Comparison of ENCODE assay signal across 3 cellular contexts in the genomic region with DNA sequence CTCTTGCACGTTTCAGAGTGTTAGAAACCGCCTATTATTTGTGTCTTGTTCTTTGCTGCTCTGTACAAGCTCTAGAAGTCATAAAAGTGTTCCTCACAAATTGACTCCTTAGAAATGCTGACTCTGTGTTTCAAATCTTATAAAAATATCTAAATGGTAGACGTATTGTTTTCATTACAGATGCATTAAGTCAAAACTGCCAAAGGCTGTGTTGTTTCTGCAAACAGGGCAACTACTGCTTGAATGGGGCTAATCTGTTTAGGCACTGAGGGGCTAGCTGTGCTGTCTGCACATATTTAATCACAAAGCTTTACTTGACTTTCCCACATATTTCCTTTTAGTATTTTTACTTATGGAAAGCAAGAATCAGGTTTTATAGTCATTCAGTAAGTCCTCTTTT.
TF ChIP-seq lines count a peak whose summit lies in the region.

No MANE protein-coding gene starts in this region.

TF ChIP-seq in IMR-90, 13 proteins besides CTCF, POLR2A, EP300 and RAD21:
- TF ChIP-seq MAFK (IDR thresholded peaks at IDR 0.05; ENCODE audit: low read depth, low read length) (0 out of 2 replicates have a peak, but pooled peaks have one; percentile 4), RCOR1 (IDR thresholded peaks at IDR 0.05; ENCODE audit: insufficient replicate concordance, low read length) (no peak)

TF ChIP-seq in SK-N-SH, 30 proteins besides CTCF, POLR2A, EP300 and RAD21:
- peak; percentile 71 for TF ChIP-seq FOXJ3 (CRISPR knock-in tag; IDR thresholded peaks at IDR 0.05)
- TF ChIP-seq RCOR1 (IDR thresholded peaks at IDR 0.05; ENCODE audit: low read length): peak; percentile 73; the same call in 1 of the 2 replicates
- peak; percentile 76 for TF ChIP-seq GATA2 (CRISPR knock-in tag; IDR thresholded peaks at IDR 0.05)
- TF ChIP-seq SMC3 (IDR thresholded peaks at IDR 0.05; ENCODE audit: low read depth, low read length): no peak
- peak; percentile 46 for TF ChIP-seq CHD2 (IDR thresholded peaks at IDR 0.05; ENCODE audit: low read length, partially characterized antibody)
- TF ChIP-seq, protein P1, sequence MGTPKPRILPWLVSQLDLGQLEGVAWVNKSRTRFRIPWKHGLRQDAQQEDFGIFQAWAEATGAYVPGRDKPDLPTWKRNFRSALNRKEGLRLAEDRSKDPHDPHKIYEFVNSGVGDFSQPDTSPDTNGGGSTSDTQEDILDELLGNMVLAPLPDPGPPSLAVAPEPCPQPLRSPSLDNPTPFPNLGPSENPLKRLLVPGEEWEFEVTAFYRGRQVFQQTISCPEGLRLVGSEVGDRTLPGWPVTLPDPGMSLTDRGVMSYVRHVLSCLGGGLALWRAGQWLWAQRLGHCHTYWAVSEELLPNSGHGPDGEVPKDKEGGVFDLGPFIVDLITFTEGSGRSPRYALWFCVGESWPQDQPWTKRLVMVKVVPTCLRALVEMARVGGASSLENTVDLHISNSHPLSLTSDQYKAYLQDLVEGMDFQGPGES (IDR thresholded peaks at IDR 0.05; ENCODE audit: low read depth, low read length): no peak

TF ChIP-seq in H1, 55 proteins besides CTCF, POLR2A, EP300 and RAD21:
- TF ChIP-seq SIN3A (conservative IDR thresholded peaks at IDR 0.05 in 1 of 2, IDR thresholded peaks at IDR 0.05 in 1 of 2; ENCODE audit: low read depth in 1 of 2, low read length in 2 of 2) (no peak), CTBP2 (IDR thresholded peaks at IDR 0.05; ENCODE audit: borderline replicate concordance, insufficient read depth, insufficient read length, low read length) (no peak), SP1 (IDR thresholded peaks at IDR 0.05; ENCODE audit: low read depth, low read length) (no peak), BCL11A (IDR thresholded peaks at IDR 0.05; ENCODE audit: low read depth in 2 of 2, low read length in 2 of 2) (no peak), JUN (IDR thresholded peaks at IDR 0.05; ENCODE audit: low read depth, low read length) (no peak), CHD2 (IDR thresholded peaks at IDR 0.05; ENCODE audit: low read length) (no peak), TAF7 (optimal IDR thresholded peaks at IDR 0.05; ENCODE audit: borderline replicate concordance, low read depth, low read length) (no peak), NRF1 (IDR thresholded peaks at IDR 0.05; ENCODE audit: low read depth, low read length) (no peak), MAFK (IDR thresholded peaks at IDR 0.05; ENCODE audit: low read depth, low read length) (no peak), ASH2L (IDR thresholded peaks at IDR 0.05; ENCODE audit: low read length) (no peak), TCF12 (IDR thresholded peaks at IDR 0.05; ENCODE audit: low read depth, low read length) (no peak), SIX5 (IDR thresholded peaks at IDR 0.05; ENCODE audit: low read depth, low read length) (no peak), FOSL1 (IDR thresholded peaks at IDR 0.05; ENCODE audit: insufficient read depth, low read depth, low read length) (no peak), SUZ12 (IDR thresholded peaks at IDR 0.05; ENCODE audit: low read length) (no peak), POLR2AphosphoS5 (IDR thresholded peaks at IDR 0.05; ENCODE audit: low read depth, low read length) (no peak), TEAD4 (IDR thresholded peaks at IDR 0.05; ENCODE audit: low read depth, low read length) (no peak), SRF (IDR thresholded peaks at IDR 0.05; ENCODE audit: low read depth, low read length) (no peak), GTF2F1 (IDR thresholded peaks at IDR 0.05; ENCODE audit: borderline replicate concordance, low read depth, low read length) (no peak), JUND (IDR thresholded peaks at IDR 0.05; ENCODE audit: low read length) (no peak)
- TF ChIP-seq, protein P2, sequence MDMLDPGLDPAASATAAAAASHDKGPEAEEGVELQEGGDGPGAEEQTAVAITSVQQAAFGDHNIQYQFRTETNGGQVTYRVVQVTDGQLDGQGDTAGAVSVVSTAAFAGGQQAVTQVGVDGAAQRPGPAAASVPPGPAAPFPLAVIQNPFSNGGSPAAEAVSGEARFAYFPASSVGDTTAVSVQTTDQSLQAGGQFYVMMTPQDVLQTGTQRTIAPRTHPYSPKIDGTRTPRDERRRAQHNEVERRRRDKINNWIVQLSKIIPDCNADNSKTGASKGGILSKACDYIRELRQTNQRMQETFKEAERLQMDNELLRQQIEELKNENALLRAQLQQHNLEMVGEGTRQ (IDR thresholded peaks at IDR 0.05; ENCODE audit: low read length): no peak
